In the genomic region with DNA sequence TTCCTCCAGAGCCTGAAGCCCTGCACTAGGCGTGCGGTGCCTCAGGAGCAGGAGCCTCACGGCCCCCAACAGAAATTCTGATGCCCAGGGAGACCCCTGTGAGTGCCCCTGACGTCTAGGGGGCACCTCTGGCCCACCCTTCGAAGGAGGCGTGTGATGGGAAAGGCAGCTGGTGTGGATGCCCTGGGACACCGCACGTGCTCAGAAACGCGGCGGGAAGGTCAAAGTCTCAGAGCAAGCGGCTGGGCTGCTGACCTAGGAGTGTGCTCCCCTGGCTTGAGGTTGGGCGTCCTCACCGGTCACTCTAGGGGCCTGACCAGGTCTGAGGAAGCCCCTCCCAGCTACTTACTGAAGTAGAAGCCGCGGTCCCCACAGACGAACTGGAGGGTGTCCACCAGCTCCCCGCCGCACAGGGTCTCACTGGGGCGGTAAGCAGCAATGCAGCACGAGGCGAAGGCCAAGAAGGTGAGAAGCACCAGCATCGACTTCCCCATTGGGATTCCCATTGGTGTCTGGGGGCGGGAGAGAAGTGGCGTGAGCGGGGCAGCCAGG, we compare ENCODE assay signal across 1 cellular context.
TF ChIP-seq lines count a peak whose summit lies in the region.

No MANE protein-coding gene starts in this region.

TF ChIP-seq in H1, 55 proteins besides CTCF, POLR2A, EP300 and RAD21:
- TF ChIP-seq, protein P1, sequence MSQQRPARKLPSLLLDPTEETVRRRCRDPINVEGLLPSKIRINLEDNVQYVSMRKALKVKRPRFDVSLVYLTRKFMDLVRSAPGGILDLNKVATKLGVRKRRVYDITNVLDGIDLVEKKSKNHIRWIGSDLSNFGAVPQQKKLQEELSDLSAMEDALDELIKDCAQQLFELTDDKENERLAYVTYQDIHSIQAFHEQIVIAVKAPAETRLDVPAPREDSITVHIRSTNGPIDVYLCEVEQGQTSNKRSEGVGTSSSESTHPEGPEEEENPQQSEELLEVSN (IDR thresholded peaks at IDR 0.05) = peak; percentile 62
- no peak for TF ChIP-seq ZNF274 (IDR thresholded peaks at IDR 0.05; ENCODE audit: borderline replicate concordance, extremely low read depth, low read length)
